In genomic region chr18:44677933-44678332, GRCh38 we compare ENCODE assay signal across 2 cellular contexts.
TF ChIP-seq lines count a peak whose summit lies in the region.

No MANE protein-coding gene starts in this region.

TF ChIP-seq in SK-N-SH, 30 proteins besides CTCF, POLR2A, EP300 and RAD21 (continued from another document):
- no peak for TF ChIP-seq USF2 (IDR thresholded peaks at IDR 0.05; ENCODE audit: borderline replicate concordance, low read depth, low read length)
- TF ChIP-seq NFIC (IDR thresholded peaks at IDR 0.05; ENCODE audit: borderline replicate concordance) = no peak

TF ChIP-seq in SK-N-SH treated with all-trans-retinoic acid at 6 μM for 48 hours, 23 proteins besides CTCF, POLR2A, EP300 and RAD21 (continued from another document):
- TF ChIP-seq, protein P1, sequence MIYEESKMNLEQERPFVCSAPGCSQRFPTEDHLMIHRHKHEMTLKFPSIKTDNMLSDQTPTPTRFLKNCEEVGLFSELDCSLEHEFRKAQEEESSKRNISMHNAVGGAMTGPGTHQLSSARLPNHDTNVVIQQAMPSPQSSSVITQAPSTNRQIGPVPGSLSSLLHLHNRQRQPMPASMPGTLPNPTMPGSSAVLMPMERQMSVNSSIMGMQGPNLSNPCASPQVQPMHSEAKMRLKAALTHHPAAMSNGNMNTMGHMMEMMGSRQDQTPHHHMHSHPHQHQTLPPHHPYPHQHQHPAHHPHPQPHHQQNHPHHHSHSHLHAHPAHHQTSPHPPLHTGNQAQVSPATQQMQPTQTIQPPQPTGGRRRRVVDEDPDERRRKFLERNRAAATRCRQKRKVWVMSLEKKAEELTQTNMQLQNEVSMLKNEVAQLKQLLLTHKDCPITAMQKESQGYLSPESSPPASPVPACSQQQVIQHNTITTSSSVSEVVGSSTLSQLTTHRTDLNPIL (CRISPR knock-in tag; IDR thresholded peaks at IDR 0.05; ENCODE audit: low read depth) = no peak
- TF ChIP-seq BACH2 (CRISPR knock-in tag; IDR thresholded peaks at IDR 0.05; ENCODE audit: borderline replicate concordance) = no peak
- no peak for TF ChIP-seq PPARA (CRISPR knock-in tag; IDR thresholded peaks at IDR 0.05; ENCODE audit: borderline replicate concordance)
- TF ChIP-seq, protein P2, sequence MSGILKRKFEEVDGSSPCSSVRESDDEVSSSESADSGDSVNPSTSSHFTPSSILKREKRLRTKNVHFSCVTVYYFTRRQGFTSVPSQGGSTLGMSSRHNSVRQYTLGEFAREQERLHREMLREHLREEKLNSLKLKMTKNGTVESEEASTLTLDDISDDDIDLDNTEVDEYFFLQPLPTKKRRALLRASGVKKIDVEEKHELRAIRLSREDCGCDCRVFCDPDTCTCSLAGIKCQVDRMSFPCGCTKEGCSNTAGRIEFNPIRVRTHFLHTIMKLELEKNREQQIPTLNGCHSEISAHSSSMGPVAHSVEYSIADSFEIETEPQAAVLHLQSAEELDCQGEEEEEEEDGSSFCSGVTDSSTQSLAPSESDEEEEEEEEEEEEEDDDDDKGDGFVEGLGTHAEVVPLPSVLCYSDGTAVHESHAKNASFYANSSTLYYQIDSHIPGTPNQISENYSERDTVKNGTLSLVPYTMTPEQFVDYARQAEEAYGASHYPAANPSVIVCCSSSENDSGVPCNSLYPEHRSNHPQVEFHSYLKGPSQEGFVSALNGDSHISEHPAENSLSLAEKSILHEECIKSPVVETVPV (CRISPR knock-in tag; IDR thresholded peaks at IDR 0.05) = no peak
- no peak for TF ChIP-seq TOX (CRISPR knock-in tag; IDR thresholded peaks at IDR 0.05; ENCODE audit: borderline replicate concordance)
- no peak for TF ChIP-seq TCF4 (CRISPR knock-in tag; IDR thresholded peaks at IDR 0.05; ENCODE audit: borderline replicate concordance)
- no peak for TF ChIP-seq ZC3H10 (CRISPR knock-in tag; IDR thresholded peaks at IDR 0.05)
- TF ChIP-seq ZFP3 (CRISPR knock-in tag; IDR thresholded peaks at IDR 0.05) = no peak
- no peak for TF ChIP-seq TSHZ2 (CRISPR knock-in tag; IDR thresholded peaks at IDR 0.05)
- no peak for TF ChIP-seq CSDC2 (CRISPR knock-in tag; IDR thresholded peaks at IDR 0.05)
